Comparison of ENCODE assay signal across 1 cellular context in genomic region chr17:45293413-45294211, GRCh38.
TF ChIP-seq lines count a peak whose summit lies in the region.

No MANE protein-coding gene starts in this region.

TF ChIP-seq in HepG2, 621 proteins besides CTCF, POLR2A, EP300 and RAD21 (continued from another document and continues in another):
- TF ChIP-seq ZNF597 (CRISPR knock-in tag; IDR thresholded peaks at IDR 0.05) (no peak), ZNF205 (CRISPR knock-in tag; IDR thresholded peaks at IDR 0.05) (no peak; the same call in 1 of the 2 replicates), RXRB (CRISPR knock-in tag; IDR thresholded peaks at IDR 0.05; ENCODE audit: borderline replicate concordance) (peak; percentile 42; the same call in 1 of the 2 replicates), ZFP90 (CRISPR knock-in tag; IDR thresholded peaks at IDR 0.05; ENCODE audit: borderline replicate concordance) (no peak), PLRG1 (conservative IDR thresholded peaks at IDR 0.05) (no peak), KDM6A (CRISPR knock-in tag; IDR thresholded peaks at IDR 0.05; ENCODE audit: low read depth) (no peak), SMYD3 (CRISPR knock-in tag; IDR thresholded peaks at IDR 0.05) (no peak), TCF7L2 (IDR thresholded peaks at IDR 0.05; ENCODE audit: low read depth, low read length) (no peak), SNRNP70 (IDR thresholded peaks at IDR 0.05; ENCODE audit: low read depth, low read length) (no peak), ZNF496 (CRISPR knock-in tag; IDR thresholded peaks at IDR 0.05; ENCODE audit: insufficient replicate concordance) (no peak), ZNF747 (CRISPR knock-in tag; IDR thresholded peaks at IDR 0.05; ENCODE audit: borderline replicate concordance) (no peak), ZNF652 (CRISPR knock-in tag; IDR thresholded peaks at IDR 0.05; ENCODE audit: borderline replicate concordance, low read depth) (no peak), ZNF260 (CRISPR knock-in tag; IDR thresholded peaks at IDR 0.05; ENCODE audit: borderline replicate concordance, low read depth) (no peak), ZNF101 (CRISPR knock-in tag; IDR thresholded peaks at IDR 0.05; ENCODE audit: borderline replicate concordance, low read depth) (no peak), IRF1 (CRISPR knock-in tag; IDR thresholded peaks at IDR 0.05; ENCODE audit: low read depth) (no peak), ZNF224 (CRISPR knock-in tag; IDR thresholded peaks at IDR 0.05) (no peak), HNF4A (CRISPR knock-in tag; IDR thresholded peaks at IDR 0.05) (peak; percentile 96), NPAS2 (CRISPR knock-in tag; IDR thresholded peaks at IDR 0.05; ENCODE audit: borderline replicate concordance) (no peak), TGIF2 (CRISPR knock-in tag; IDR thresholded peaks at IDR 0.05) (no peak), PHB2 (IDR thresholded peaks at IDR 0.05; ENCODE audit: partially characterized antibody) (no peak), ZFP91 (CRISPR knock-in tag; IDR thresholded peaks at IDR 0.05; ENCODE audit: borderline replicate concordance) (no peak; the same call in 1 of the 2 replicates), ZBTB2 (CRISPR knock-in tag; IDR thresholded peaks at IDR 0.05; ENCODE audit: low read depth) (no peak), ZNF431 (CRISPR knock-in tag; IDR thresholded peaks at IDR 0.05; ENCODE audit: borderline replicate concordance, low read depth) (no peak)
- TF ChIP-seq, protein P1, sequence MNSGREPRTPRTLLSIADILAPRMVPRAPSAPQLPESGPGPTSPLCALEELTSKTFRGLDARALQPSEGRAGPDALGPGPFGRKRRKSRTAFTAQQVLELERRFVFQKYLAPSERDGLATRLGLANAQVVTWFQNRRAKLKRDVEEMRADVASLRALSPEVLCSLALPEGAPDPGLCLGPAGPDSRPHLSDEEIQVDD (CRISPR knock-in tag; IDR thresholded peaks at IDR 0.05; ENCODE audit: borderline replicate concordance) = no peak
- TF ChIP-seq, protein P2, sequence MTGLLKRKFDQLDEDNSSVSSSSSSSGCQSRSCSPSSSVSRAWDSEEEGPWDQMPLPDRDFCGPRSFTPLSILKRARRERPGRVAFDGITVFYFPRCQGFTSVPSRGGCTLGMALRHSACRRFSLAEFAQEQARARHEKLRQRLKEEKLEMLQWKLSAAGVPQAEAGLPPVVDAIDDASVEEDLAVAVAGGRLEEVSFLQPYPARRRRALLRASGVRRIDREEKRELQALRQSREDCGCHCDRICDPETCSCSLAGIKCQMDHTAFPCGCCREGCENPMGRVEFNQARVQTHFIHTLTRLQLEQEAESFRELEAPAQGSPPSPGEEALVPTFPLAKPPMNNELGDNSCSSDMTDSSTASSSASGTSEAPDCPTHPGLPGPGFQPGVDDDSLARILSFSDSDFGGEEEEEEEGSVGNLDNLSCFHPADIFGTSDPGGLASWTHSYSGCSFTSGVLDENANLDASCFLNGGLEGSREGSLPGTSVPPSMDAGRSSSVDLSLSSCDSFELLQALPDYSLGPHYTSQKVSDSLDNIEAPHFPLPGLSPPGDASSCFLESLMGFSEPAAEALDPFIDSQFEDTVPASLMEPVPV (CRISPR knock-in tag; IDR thresholded peaks at IDR 0.05) = no peak
- TF ChIP-seq, protein P3, sequence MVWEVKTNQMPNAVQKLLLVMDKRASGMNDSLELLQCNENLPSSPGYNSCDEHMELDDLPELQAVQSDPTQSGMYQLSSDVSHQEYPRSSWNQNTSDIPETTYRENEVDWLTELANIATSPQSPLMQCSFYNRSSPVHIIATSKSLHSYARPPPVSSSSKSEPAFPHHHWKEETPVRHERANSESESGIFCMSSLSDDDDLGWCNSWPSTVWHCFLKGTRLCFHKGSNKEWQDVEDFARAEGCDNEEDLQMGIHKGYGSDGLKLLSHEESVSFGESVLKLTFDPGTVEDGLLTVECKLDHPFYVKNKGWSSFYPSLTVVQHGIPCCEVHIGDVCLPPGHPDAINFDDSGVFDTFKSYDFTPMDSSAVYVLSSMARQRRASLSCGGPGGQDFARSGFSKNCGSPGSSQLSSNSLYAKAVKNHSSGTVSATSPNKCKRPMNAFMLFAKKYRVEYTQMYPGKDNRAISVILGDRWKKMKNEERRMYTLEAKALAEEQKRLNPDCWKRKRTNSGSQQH (CRISPR knock-in tag; IDR thresholded peaks at IDR 0.05; ENCODE audit: low read depth) = no peak
- TF ChIP-seq, protein P4, sequence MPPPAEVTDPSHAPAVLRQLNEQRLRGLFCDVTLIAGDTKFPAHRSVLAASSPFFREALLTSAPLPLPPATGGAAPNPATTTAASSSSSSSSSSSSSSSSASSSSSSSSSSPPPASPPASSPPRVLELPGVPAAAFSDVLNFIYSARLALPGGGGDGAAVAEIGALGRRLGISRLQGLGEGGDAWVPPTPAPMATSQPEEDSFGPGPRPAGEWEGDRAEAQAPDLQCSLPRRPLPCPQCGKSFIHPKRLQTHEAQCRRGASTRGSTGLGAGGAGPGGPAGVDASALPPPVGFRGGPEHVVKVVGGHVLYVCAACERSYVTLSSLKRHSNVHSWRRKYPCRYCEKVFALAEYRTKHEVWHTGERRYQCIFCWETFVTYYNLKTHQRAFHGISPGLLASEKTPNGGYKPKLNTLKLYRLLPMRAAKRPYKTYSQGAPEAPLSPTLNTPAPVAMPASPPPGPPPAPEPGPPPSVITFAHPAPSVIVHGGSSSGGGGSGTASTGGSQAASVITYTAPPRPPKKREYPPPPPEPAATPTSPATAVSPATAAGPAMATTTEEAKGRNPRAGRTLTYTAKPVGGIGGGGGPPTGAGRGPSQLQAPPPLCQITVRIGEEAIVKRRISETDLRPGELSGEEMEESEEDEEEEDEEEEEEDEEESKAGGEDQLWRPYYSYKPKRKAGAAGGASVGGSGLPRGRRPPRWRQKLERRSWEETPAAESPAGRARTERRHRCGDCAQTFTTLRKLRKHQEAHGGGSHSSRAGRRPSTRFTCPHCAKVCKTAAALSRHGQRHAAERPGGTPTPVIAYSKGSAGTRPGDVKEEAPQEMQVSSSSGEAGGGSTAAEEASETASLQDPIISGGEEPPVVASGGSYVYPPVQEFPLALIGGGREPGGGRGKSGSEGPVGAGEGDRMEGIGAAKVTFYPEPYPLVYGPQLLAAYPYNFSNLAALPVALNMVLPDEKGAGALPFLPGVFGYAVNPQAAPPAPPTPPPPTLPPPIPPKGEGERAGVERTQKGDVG (CRISPR knock-in tag; IDR thresholded peaks at IDR 0.05; ENCODE audit: borderline replicate concordance) = 0 out of 2 replicates have a peak, but pooled peaks have one; percentile 65
- TF ChIP-seq, protein P5, sequence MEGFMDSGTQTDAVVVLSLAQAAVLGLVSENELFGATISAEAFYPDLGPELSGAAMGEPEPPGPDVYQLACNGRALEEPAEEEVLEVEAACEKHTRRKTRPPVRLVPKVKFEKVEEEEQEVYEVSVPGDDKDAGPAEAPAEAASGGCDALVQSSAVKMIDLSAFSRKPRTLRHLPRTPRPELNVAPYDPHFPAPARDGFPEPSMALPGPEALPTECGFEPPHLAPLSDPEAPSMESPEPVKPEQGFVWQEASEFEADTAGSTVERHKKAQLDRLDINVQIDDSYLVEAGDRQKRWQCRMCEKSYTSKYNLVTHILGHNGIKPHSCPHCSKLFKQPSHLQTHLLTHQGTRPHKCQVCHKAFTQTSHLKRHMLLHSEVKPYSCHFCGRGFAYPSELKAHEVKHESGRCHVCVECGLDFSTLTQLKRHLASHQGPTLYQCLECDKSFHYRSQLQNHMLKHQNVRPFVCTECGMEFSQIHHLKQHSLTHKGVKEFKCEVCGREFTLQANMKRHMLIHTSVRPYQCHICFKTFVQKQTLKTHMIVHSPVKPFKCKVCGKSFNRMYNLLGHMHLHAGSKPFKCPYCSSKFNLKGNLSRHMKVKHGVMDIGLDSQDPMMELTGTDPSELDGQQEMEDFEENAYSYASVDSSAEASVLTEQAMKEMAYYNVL (CRISPR knock-in tag; IDR thresholded peaks at IDR 0.05; ENCODE audit: borderline replicate concordance) = no peak; the same call in 1 of the 2 replicates
- TF ChIP-seq, protein P6, sequence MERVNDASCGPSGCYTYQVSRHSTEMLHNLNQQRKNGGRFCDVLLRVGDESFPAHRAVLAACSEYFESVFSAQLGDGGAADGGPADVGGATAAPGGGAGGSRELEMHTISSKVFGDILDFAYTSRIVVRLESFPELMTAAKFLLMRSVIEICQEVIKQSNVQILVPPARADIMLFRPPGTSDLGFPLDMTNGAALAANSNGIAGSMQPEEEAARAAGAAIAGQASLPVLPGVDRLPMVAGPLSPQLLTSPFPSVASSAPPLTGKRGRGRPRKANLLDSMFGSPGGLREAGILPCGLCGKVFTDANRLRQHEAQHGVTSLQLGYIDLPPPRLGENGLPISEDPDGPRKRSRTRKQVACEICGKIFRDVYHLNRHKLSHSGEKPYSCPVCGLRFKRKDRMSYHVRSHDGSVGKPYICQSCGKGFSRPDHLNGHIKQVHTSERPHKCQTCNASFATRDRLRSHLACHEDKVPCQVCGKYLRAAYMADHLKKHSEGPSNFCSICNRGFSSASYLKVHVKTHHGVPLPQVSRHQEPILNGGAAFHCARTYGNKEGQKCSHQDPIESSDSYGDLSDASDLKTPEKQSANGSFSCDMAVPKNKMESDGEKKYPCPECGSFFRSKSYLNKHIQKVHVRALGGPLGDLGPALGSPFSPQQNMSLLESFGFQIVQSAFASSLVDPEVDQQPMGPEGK (CRISPR knock-in tag; IDR thresholded peaks at IDR 0.05) = peak; percentile 61; the same call in 1 of the 2 replicates
- TF ChIP-seq, protein P7, sequence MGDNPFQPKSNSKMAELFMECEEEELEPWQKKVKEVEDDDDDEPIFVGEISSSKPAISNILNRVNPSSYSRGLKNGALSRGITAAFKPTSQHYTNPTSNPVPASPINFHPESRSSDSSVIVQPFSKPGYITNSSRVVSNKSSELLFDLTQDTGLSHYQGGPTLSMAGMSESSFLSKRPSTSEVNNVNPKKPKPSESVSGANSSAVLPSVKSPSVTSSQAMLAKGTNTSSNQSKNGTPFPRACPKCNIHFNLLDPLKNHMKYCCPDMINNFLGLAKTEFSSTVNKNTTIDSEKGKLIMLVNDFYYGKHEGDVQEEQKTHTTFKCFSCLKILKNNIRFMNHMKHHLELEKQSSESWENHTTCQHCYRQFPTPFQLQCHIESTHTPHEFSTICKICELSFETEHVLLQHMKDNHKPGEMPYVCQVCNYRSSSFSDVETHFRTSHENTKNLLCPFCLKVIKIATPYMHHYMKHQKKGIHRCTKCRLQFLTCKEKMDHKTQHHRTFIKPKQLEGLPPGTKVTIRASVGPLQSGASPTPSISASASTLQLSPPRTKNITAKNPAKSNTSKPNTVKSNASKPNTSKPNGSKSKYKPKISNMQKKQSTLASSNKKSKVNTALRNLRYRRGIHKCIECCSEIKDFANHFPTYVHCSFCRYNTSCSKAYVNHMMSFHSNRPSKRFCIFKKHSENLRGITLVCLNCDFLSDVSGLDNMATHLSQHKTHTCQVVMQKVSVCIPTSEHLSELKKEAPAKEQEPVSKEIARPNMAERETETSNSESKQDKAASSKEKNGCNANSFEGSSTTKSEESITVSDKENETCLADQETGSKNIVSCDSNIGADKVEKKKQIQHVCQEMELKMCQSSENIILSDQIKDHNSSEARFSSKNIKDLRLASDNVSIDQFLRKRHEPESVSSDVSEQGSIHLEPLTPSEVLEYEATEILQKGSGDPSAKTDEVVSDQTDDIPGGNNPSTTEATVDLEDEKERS (CRISPR knock-in tag; IDR thresholded peaks at IDR 0.05) = no peak
- TF ChIP-seq, protein P8, sequence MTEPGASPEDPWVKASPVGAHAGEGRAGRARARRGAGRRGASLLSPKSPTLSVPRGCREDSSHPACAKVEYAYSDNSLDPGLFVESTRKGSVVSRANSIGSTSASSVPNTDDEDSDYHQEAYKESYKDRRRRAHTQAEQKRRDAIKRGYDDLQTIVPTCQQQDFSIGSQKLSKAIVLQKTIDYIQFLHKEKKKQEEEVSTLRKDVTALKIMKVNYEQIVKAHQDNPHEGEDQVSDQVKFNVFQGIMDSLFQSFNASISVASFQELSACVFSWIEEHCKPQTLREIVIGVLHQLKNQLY (CRISPR knock-in tag; IDR thresholded peaks at IDR 0.05) = no peak
